ENCODE assay signal across 24 cellular contexts in the genomic region with DNA sequence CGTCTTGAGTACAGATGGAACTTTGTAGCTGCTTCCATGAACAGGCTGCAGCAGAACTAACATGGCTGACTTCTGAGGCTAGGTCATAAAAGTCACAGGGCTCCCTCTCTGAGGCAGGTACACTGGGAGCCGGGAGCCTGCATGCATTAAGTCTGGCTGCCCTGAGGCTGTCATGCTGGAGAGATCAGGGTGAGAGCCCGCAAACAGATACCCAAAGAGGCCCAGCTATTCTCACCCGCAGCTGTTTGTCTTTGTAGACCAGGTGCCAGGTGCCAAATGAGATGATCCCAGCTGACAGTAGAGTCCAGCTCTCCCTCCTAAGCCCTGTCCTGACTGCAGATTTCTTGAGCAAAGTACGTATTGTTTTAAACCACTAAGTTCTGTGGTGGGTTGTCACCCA.
"Had no signal": no experiment of that assay in that cellular context is flagged by ENCODE, and none has a peak within 500 bp of the region (broad histone marks: within the 10 kb centered on the region; RNA-seq: fewer than 3 reads in every experiment).

No MANE protein-coding gene starts in this region.

- H3K4me3 ChIP-seq: breast epithelium, hepatocyte, left lung, neural progenitor cell, ovary, prostate gland, thoracic aorta, upper lobe of right lung had no signal

- DNase-seq: activated CD4-positive, alpha-beta T cell treated with anti-CD3 and anti-CD28 coated beads for 36 hours; activated CD4-positive, alpha-beta T cell treated with anti-CD3 and anti-CD28 coated beads, Interleukin-2, amount 50 U/mL, for 4 hours; activated CD8-positive, alpha-beta memory T cell treated with anti-CD3 and anti-CD28 coated beads, Interleukin-2, amount 50 U/mL, for 48 hours; activated naive CD4-positive, alpha-beta T cell treated with Interleukin-2 at 50 U/mL for 16 hours; activated naive CD8-positive, alpha-beta T cell treated with anti-CD3 and anti-CD28 coated beads for 36 hours; activated T-cell treated with anti-CD3 and anti-CD28 coated beads, Interleukin-2, amount 50 U/mL, for 4 hours; effector memory CD8-positive, alpha-beta T cell; glutamatergic neuron; immature natural killer cell; left lung; naive thymus-derived CD8-positive, alpha-beta T cell; ovary; stimulated activated CD4-positive, alpha-beta T cell treated with anti-CD3 and anti-CD28 coated beads, Interleukin-2, amount 100 ng/mL, for 48 hours; stimulated activated CD8-positive, alpha-beta memory T cell treated with anti-CD3 and anti-CD28 coated beads, Interleukin-4, amount 100 ng/mL, for 48 hours; stimulated activated naive B cell treated with anti-CD40 and anti-IgM and Interleukin-4, amounts not matched to agents 10 μg/mL and 1 μg/mL and 100 μg/mL, for 72 hours; T-helper 9 cell; upper lobe of right lung had no signal

- H3K27me3 ChIP-seq: breast epithelium, left lung, neural progenitor cell, ovary, upper lobe of right lung had no signal

- H3K27ac ChIP-seq: breast epithelium, hepatocyte, left lung, neural progenitor cell, ovary, prostate gland, thoracic aorta, upper lobe of right lung had no signal

- ATAC-seq: activated CD4-positive, alpha-beta T cell treated with anti-CD3 and anti-CD28 coated beads for 36 hours; activated T-cell treated with anti-CD3 and anti-CD28 coated beads, Interleukin-2, amount 50 U/mL, for 4 hours; effector memory CD8-positive, alpha-beta T cell; esophagus mucosa; left lung; naive thymus-derived CD8-positive, alpha-beta T cell; stimulated activated naive B cell treated with anti-CD40 and anti-IgM and Interleukin-4, amounts not matched to agents 10 μg/mL and 1 μg/mL and 100 μg/mL, for 72 hours; upper lobe of right lung; WTC11 had no signal
